31 cellular contexts compared by ENCODE assay signal in the genomic region with DNA sequence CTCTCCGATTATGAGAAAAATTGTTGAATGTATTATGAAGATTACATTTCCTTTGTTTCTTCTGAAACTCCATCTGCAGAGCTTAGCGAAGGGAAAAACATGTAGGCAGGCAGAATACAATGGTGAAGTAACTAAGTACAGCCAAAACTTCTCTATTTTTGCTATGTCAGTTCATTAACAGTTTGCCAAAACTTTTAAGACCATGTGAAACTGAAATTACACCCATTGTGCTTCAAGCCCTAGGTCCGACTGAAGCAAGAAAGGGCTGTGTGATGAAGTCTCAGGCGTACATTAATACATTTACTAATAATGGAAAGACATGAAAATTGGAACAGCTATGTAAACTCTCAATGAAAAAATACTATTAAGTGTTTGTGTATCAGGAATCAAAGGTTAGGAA.
"Had no signal": no experiment of that assay in that cellular context is flagged by ENCODE, and none has a peak within 500 bp of the region (broad histone marks: within the 10 kb centered on the region; RNA-seq: fewer than 3 reads in every experiment).

No MANE protein-coding gene starts in this region.

- H3K4me1 ChIP-seq: Peyer's patch, SJCRH30 had no signal

- ATAC-seq: Right ventricle myocardium inferior, SK-N-SH treated with all-trans-retinoic acid at 6 μM for 48 hours had no signal

- DNase-seq: Kasumi-1, MG63, NCI-H1048, NCI-H1092 treated with DMSO at 0.1 percent for 48 hours, NCI-H1105 treated with DMSO at 0.1 percent for 48 hours, NCI-H1417, NCI-H1436, NCI-H146, NCI-H1694, NCI-H187, NCI-H1930, NCI-H2029 treated with DMSO at 0.1 percent for 48 hours, NCI-H2081 treated with DMSO at 0.1 percent for 48 hours, NCI-H2107, NCI-H2171, NCI-H226, NCI-H446 treated with DMSO at 0.1 percent for 48 hours, NCI-H510A, NCI-H524, NCI-H526, NCI-H69, NCI-H748 treated with DMSO at 0.1 percent for 48 hours, NCI-H82, Peyer's patch, SHP77, SIG-M5, SJCRH30 had no signal

- H3K27ac ChIP-seq: Peyer's patch, RWPE1, SJCRH30, SK-N-MC had no signal

- H3K36me3 ChIP-seq: MG63, Peyer's patch had no signal

- H3K27me3 ChIP-seq: MG63, Peyer's patch, SJCRH30 had no signal

- H3K4me3 ChIP-seq: MG63, Peyer's patch, SJCRH30, SK-N-MC had no signal

- H3K9me3 ChIP-seq: MG63, Peyer's patch, SJCRH30 had no signal
